ENCODE assay signal across 14 cellular contexts in the genomic region with DNA sequence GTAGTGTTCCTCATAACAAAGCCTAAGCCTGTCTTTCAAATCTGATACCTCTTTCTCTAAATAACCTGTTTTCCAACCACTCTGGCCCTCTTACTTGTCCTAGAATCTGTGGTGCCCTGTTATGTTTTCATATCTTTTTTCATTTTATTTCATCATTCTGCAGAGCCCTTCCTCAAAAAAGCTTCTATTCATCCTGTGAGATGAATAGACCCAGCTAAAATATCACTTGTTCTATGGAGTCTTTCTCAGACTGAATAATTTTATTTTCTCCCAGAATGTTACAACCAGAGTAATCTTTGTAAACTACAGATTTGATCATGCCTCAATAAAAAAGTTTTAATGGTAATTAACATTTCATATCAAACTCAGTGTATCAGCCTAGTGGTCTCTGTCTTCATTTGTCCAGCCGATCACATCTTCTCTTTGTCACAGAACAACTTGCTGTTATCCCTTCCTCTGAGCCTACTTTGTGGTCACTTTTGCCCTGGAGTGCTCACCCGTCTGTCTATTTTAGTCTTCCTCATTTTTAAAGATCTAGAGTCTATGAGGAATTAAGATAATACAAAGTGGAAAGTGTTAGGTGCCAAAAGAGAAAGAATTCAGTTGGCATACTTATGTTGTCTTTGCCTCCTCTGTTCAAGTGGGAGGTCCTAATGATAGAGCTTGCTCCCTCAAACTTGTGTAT.
DNase-seq lines count a peak whose midpoint lies in the region; ATAC-seq and TF ChIP-seq lines count a peak whose summit lies in the region.
"Had no signal": no experiment of that assay in that cellular context is flagged by ENCODE, and none has a peak within 500 bp of the region (broad histone marks: within the 10 kb centered on the region; RNA-seq: fewer than 3 reads in every experiment).

No MANE protein-coding gene starts in this region.

- peak overlapping the region; percentile 25 to 52 for H3K27ac Mint-ChIP-seq in natural killer cell
- H3K27ac Mint-ChIP-seq in natural killer cell treated with Interleukin-12 subunit alpha and Interleukin-12 subunit beta and Interleukin-15 and Interleukin-18, amount 100 ng/mL, for 72 hours, result peak overlapping the region in 1 of 2 donors; percentile 54
- H3K27ac Mint-ChIP-seq in activated naive CD8-positive, alpha-beta T cell treated with anti-CD3 and anti-CD28 coated beads for 36 hours, result peak overlapping the region; percentile 81
- H3K27ac Mint-ChIP-seq in stimulated activated naive CD8-positive, alpha-beta T cell treated with anti-CD3 and anti-CD28 coated beads, Interleukin-15, amount 100 ng/mL, for 72 hours, result peak overlapping the region; percentile 45 to 93
- H3K27ac Mint-ChIP-seq: T-helper 1 cell treated with Interleukin-12 subunit alpha and Interleukin-12 subunit beta and Interleukin-4 antibody, amounts not matched to agents 30 μg/mL and 1 μg/mL, for 36 hours had no signal

- ATAC-seq in natural killer cell, result no peak
- ATAC-seq in natural killer cell treated with Interleukin-12 subunit alpha and Interleukin-12 subunit beta and Interleukin-15 and Interleukin-18, amount 100 ng/mL, for 72 hours, result no peak
- peak; percentile 60 for ATAC-seq in stimulated activated naive CD8-positive, alpha-beta T cell treated with anti-CD3 and anti-CD28 coated beads, Interleukin-15, amount 100 ng/mL, for 72 hours
- ATAC-seq: upper lobe of right lung had no signal

- H3K4me3 Mint-ChIP-seq in natural killer cell, result no peak overlapping the region
- no peak overlapping the region for H3K4me3 Mint-ChIP-seq in natural killer cell treated with Interleukin-12 subunit alpha and Interleukin-12 subunit beta and Interleukin-15 and Interleukin-18, amount 100 ng/mL, for 72 hours
- no peak overlapping the region for H3K4me3 Mint-ChIP-seq in activated naive CD8-positive, alpha-beta T cell treated with anti-CD3 and anti-CD28 coated beads for 36 hours
- H3K4me3 Mint-ChIP-seq in stimulated activated naive CD8-positive, alpha-beta T cell treated with anti-CD3 and anti-CD28 coated beads, Interleukin-15, amount 100 ng/mL, for 72 hours, result peak overlapping the region in 1 of 2 donors; percentile 42
- H3K4me3 Mint-ChIP-seq: T-helper 1 cell treated with Interleukin-12 subunit alpha and Interleukin-12 subunit beta and Interleukin-4 antibody, amounts not matched to agents 30 μg/mL and 1 μg/mL, for 36 hours had no signal

- peaks cover 40 to 43% of the 10 kb centered on the region in 2 donors for H3K4me1 Mint-ChIP-seq in natural killer cell
- peaks cover 35 to 38% of the 10 kb centered on the region in 2 donors for H3K4me1 Mint-ChIP-seq in natural killer cell treated with Interleukin-12 subunit alpha and Interleukin-12 subunit beta and Interleukin-15 and Interleukin-18, amount 100 ng/mL, for 72 hours (ENCODE audit: low read depth in 2 of 2)
- H3K4me1 Mint-ChIP-seq in activated naive CD8-positive, alpha-beta T cell treated with anti-CD3 and anti-CD28 coated beads for 36 hours, result peaks cover 49% of the 10 kb centered on the region
- H3K4me1 Mint-ChIP-seq in stimulated activated naive CD8-positive, alpha-beta T cell treated with anti-CD3 and anti-CD28 coated beads, Interleukin-15, amount 100 ng/mL, for 72 hours, result peaks cover 56% of the 10 kb centered on the region

- no peak for TF ChIP-seq CTCF in natural killer cell (IDR thresholded peaks at IDR 0.05)
- TF ChIP-seq CTCF in NB4 (IDR thresholded peaks at IDR 0.05; ENCODE audit: low read depth, low read length), result no peak

- no peaks in the 10 kb centered on the region for H3K36me3 Mint-ChIP-seq in natural killer cell
- H3K36me3 Mint-ChIP-seq in natural killer cell treated with Interleukin-12 subunit alpha and Interleukin-12 subunit beta and Interleukin-15 and Interleukin-18, amount 100 ng/mL, for 72 hours, result peaks cover 8% of the 10 kb centered on the region
- peaks cover 55% of the 10 kb centered on the region for H3K36me3 Mint-ChIP-seq in activated naive CD8-positive, alpha-beta T cell treated with anti-CD3 and anti-CD28 coated beads for 36 hours

- intact Hi-C loops in natural killer cell (cut with micrococcal nuclease), result no loop called here

- no peaks in the 10 kb centered on the region for H3K27me3 Mint-ChIP-seq in natural killer cell (ENCODE audit: low read depth in 2 of 2)
- no peaks in the 10 kb centered on the region for H3K27me3 Mint-ChIP-seq in natural killer cell treated with Interleukin-12 subunit alpha and Interleukin-12 subunit beta and Interleukin-15 and Interleukin-18, amount 100 ng/mL, for 72 hours
- H3K27me3 Mint-ChIP-seq in activated naive CD8-positive, alpha-beta T cell treated with anti-CD3 and anti-CD28 coated beads for 36 hours, result no peaks in the 10 kb centered on the region
- H3K27me3 Mint-ChIP-seq in stimulated activated naive CD8-positive, alpha-beta T cell treated with anti-CD3 and anti-CD28 coated beads, Interleukin-15, amount 100 ng/mL, for 72 hours, result no peaks in the 10 kb centered on the region
- H3K27me3 Mint-ChIP-seq: CD4-positive, alpha-beta memory T cell had no signal

- DNase-seq in natural killer cell (no peak), NB4 (ENCODE audit: low read depth) (peak; percentile 69), HuH-7.5 (ENCODE audit: low spot score) (no peak), NCI-H187 (lab: John Stamatoyannopoulos, UW) (no peak), T-helper 1 cell (no peak)
- no peak for DNase-seq in natural killer cell treated with Interleukin-12 subunit alpha and Interleukin-12 subunit beta and Interleukin-15 and Interleukin-18, amount 100 ng/mL, for 72 hours (ENCODE audit: low spot score)
- DNase-seq in activated naive CD8-positive, alpha-beta T cell treated with anti-CD3 and anti-CD28 coated beads for 36 hours, result no peak
- DNase-seq in stimulated activated naive CD8-positive, alpha-beta T cell treated with anti-CD3 and anti-CD28 coated beads, Interleukin-15, amount 100 ng/mL, for 72 hours, result no peak
- DNase-seq: CD4-positive, alpha-beta memory T cell; esophagus squamous epithelium; NCI-H526; sigmoid colon; upper lobe of right lung had no signal

- TF ChIP-seq POLR2A in NB4 (IDR thresholded peaks at IDR 0.05; ENCODE audit: extremely low read depth, insufficient read length), result no peak

- no peak overlapping the region for H3K4me3 ChIP-seq in NB4 (ENCODE audit: low read depth, low read length)
- H3K4me3 ChIP-seq: esophagus squamous epithelium, sigmoid colon, upper lobe of right lung had no signal

- H3K9me3 Mint-ChIP-seq in natural killer cell, result no peaks in the 10 kb centered on the region
- H3K9me3 Mint-ChIP-seq in natural killer cell treated with Interleukin-12 subunit alpha and Interleukin-12 subunit beta and Interleukin-15 and Interleukin-18, amount 100 ng/mL, for 72 hours, result no peaks in the 10 kb centered on the region
- H3K9me3 Mint-ChIP-seq in activated naive CD8-positive, alpha-beta T cell treated with anti-CD3 and anti-CD28 coated beads for 36 hours, result peaks cover under 1% of the 10 kb centered on the region
- peaks cover 0 to 5% of the 10 kb centered on the region in 2 donors for H3K9me3 Mint-ChIP-seq in stimulated activated naive CD8-positive, alpha-beta T cell treated with anti-CD3 and anti-CD28 coated beads, Interleukin-15, amount 100 ng/mL, for 72 hours
- H3K9me3 Mint-ChIP-seq: T-helper 1 cell treated with Interleukin-12 subunit alpha and Interleukin-12 subunit beta and Interleukin-4 antibody, amounts not matched to agents 30 μg/mL and 1 μg/mL, for 36 hours had no signal
